Comparison of ENCODE assay signal across 8 cellular contexts in genomic region chr20:52192296-52193007, GRCh38. TPM values are rescaled to one million over a fixed set of nuclear protein-coding genes. Genes with fewer than 3 reads are reported as not detected.
DNase-seq lines count a peak whose midpoint lies in the region; ATAC-seq and TF ChIP-seq lines count a peak whose summit lies in the region.

No MANE protein-coding gene starts in this region.

- peak; percentile 56 for ATAC-seq in GM19043 (IDR thresholded peaks at IDR 0.05; ENCODE audit: low read depth, unreplicated experiment)
- peak; percentile 48 for ATAC-seq in HG03159 (IDR thresholded peaks at IDR 0.05; ENCODE audit: unreplicated experiment)
- ATAC-seq in left colon = peak; percentile 52

- H3K27ac ChIP-seq in breast epithelium = peak overlapping the region; percentile 89 to 91
- H3K27ac ChIP-seq in stomach smooth muscle (ENCODE audit: low read length) = peak overlapping the region; percentile 60

- H3K4me3 ChIP-seq in breast epithelium = peak overlapping the region; percentile 75 to 91 (median 91)
- H3K4me3 ChIP-seq in stomach smooth muscle (ENCODE audit: low read length in 2 of 2) = peak overlapping the region; percentile 90 to 93

- H3K36me3 ChIP-seq in breast epithelium (no peaks in the 10 kb centered on the region), stomach smooth muscle (ENCODE audit: control insufficient read depth in 2 of 2, insufficient read depth in 2 of 2, low read length in 2 of 2) (no peaks in the 10 kb centered on the region)

- H3K9me3 ChIP-seq in breast epithelium = no peaks in the 10 kb centered on the region
- H3K9me3 ChIP-seq in stomach smooth muscle (ENCODE audit: control insufficient read depth in 2 of 2, low read length in 2 of 2) = no peaks in the 10 kb centered on the region

- H3K4me1 ChIP-seq in breast epithelium = no peaks in the 10 kb centered on the region
- H3K4me1 ChIP-seq in stomach smooth muscle (ENCODE audit: control insufficient read depth, insufficient read depth, low read length) = peaks cover 12% of the 10 kb centered on the region

- H3K9ac ChIP-seq in stomach smooth muscle (ENCODE audit: low read length in 2 of 2) = peak overlapping the region; percentile 80 to 83

- no peak for TF ChIP-seq POLR2A in breast epithelium (IDR thresholded peaks at IDR 0.05)

- no peaks in the 10 kb centered on the region for H3K27me3 ChIP-seq in breast epithelium
- no peaks in the 10 kb centered on the region for H3K27me3 ChIP-seq in stomach smooth muscle (ENCODE audit: control insufficient read depth in 1 of 2, insufficient read depth in 2 of 2, low read length in 2 of 2)

- no peak for TF ChIP-seq CTCF in breast epithelium (IDR thresholded peaks at IDR 0.05)

- intact Hi-C loops in breast epithelium (cut with DNase I; ENCODE audit: low total_unique reads) (no loop called here), left colon (cut with DNase I, micrococcal nuclease) (no loop called here)

- DNase-seq in DMS53 (lab: John Stamatoyannopoulos, UW) (peak; percentile 79), NOMO-1 treated with DMSO at 0.1 percent for 48 hours (lab: John Stamatoyannopoulos, UW; ENCODE audit: unreplicated experiment) (peak; percentile 52), breast epithelium (ENCODE audit: low spot score in 2 of 2) (no peak), left colon (no peak), KG1 (lab: John Stamatoyannopoulos, UW) (no peak)

RNA-seq across cellular contexts. Expression of gene ZFP64, which starts 0.9 kb away (rescaled TPM):
- total RNA-seq in breast epithelium (10 to 100 TPM in 2 of 3 donors, 1 to 10 TPM in 1; 8.5 to 13.0 (median 11.5) TPM), left colon (10 to 100 TPM; 16.4 to 17.9 TPM)

Comparison
In these comparisons a context has a peak if more than half of its experiments do, and no peak if none do; other contexts are left out.
1. DNase-seq: peak in DMS53 (single experiment) and NOMO-1 treated with DMSO at 0.1 percent for 48 hours (single experiment); none in breast epithelium (0 of 2), left colon (0 of 2) and KG1 (single experiment).
2. Peak in every context shown above with its lines, with median percentiles within 50 percentile points of each other: ATAC-seq.